Comparison of ENCODE assay signal across 11 cellular contexts in the genomic region with DNA sequence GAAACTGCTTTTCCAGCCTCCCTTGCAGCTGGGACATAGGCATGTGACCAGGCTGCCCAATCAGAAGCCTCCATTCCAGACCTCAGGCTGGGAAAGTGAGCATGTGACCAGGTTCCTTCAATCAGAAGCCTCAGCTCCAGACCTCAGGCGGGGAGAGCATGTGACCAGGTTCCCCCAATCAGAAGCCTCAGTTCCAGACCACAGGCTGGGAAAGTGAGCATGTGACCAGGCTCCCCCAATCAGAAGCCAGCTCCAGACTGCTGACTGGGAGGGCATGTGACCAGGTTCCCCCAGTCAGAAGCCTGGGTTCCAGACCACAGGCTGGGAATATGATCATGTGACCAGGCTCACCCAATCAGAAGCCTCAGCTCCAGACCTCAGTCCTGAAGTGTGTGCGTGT. TPM values are rescaled to one million over a fixed set of nuclear protein-coding genes. Genes with fewer than 3 reads are reported as not detected.
A peak's percentile ranks its signal among the peaks of the same experiment; 100 is the strongest.
DNase-seq lines count a peak whose midpoint lies in the region; ATAC-seq and TF ChIP-seq lines count a peak whose summit lies in the region.
"Had no signal": no experiment of that assay in that cellular context is flagged by ENCODE, and none has a peak within 500 bp of the region (broad histone marks: within the 10 kb centered on the region; RNA-seq: fewer than 3 reads in every experiment).

No MANE protein-coding gene starts in this region.

- DNase-seq in CD1c-positive myeloid dendritic cell (ENCODE audit: extremely low spot score) (peak; percentile 23), GM23338 (ENCODE audit: low spot score) (peak; percentile 38), posterior vena cava (ENCODE audit: low spot score) (no peak), mammary epithelial cell (no peak)
- DNase-seq in activated naive CD8-positive, alpha-beta T cell treated with anti-CD3 and anti-CD28 coated beads for 36 hours, result peak; percentile 36
- DNase-seq: DMS53, NCI-H1048 had no signal

- in situ Hi-C loops in mammary epithelial cell (cut with MboI; ENCODE audit: low sequenced_read_pairs in 2 of 2), result no loop called here

- H3K36me3 ChIP-seq in GM23338 (ENCODE audit: insufficient read depth) (no peaks in the 10 kb centered on the region), mammary epithelial cell (ENCODE audit: insufficient read depth, low read length) (no peaks in the 10 kb centered on the region)

- CTCF ChIA-PET in mammary epithelial cell (lab: Charles Lee; ENCODE audit: low non-redundant PET), result no interaction called here

- H3K9me3 Mint-ChIP-seq in GM23338, result peaks cover 4% of the 10 kb centered on the region; the same call in 2 of the 3 replicates
- H3K9me3 Mint-ChIP-seq in activated naive CD8-positive, alpha-beta T cell treated with anti-CD3 and anti-CD28 coated beads for 36 hours, result peaks cover 2% of the 10 kb centered on the region

- peaks cover 3% of the 10 kb centered on the region for H3K27me3 Mint-ChIP-seq in GM23338 (ENCODE audit: insufficient read depth, low read depth, poor library complexity)
- no peaks in the 10 kb centered on the region for H3K27me3 Mint-ChIP-seq in activated naive CD8-positive, alpha-beta T cell treated with anti-CD3 and anti-CD28 coated beads for 36 hours

- H3K9me2 ChIP-seq in GM23338 (ENCODE audit: insufficient read depth), result no peaks in the 10 kb centered on the region

- H3K27me3 ChIP-seq in GM23338 (ENCODE audit: insufficient read depth) (no peaks in the 10 kb centered on the region), mammary epithelial cell (ENCODE audit: insufficient read depth, low read length) (no peaks in the 10 kb centered on the region)

- ATAC-seq in GM23338 (no peak), HG02588 (IDR thresholded peaks at IDR 0.05; ENCODE audit: unreplicated experiment) (no peak)
- ATAC-seq: Panc1 had no signal

- no peak overlapping the region for H3K27ac Mint-ChIP-seq in GM23338
- peak overlapping the region; percentile 85 for H3K27ac Mint-ChIP-seq in activated naive CD8-positive, alpha-beta T cell treated with anti-CD3 and anti-CD28 coated beads for 36 hours
- H3K27ac Mint-ChIP-seq: progenitor cell of endocrine pancreas had no signal

- H3F3A ChIP-seq in GM23338 (replicated peaks; ENCODE audit: low read depth), result no peaks in the 10 kb centered on the region

- no peaks in the 10 kb centered on the region for H3K36me3 Mint-ChIP-seq in GM23338 (ENCODE audit: low read depth)
- peaks cover 5% of the 10 kb centered on the region for H3K36me3 Mint-ChIP-seq in activated naive CD8-positive, alpha-beta T cell treated with anti-CD3 and anti-CD28 coated beads for 36 hours

- dilution Hi-C loops in mammary epithelial cell (cut with HindIII; ENCODE audit: low sequenced_read_pairs), result no loop called here

- intact Hi-C loops in posterior vena cava (cut with DNase I), result loop anchor here in 1 of 2 donors (2.0 kb wide), 1 partner anchor 415 kb away; no protein-coding TSS in a partner anchor
- intact Hi-C loops in mammary epithelial cell (cut with micrococcal nuclease), result no loop called here

- peaks cover 5% of the 10 kb centered on the region for H3K9me3 ChIP-seq in mammary epithelial cell (replicated peaks; ENCODE audit: insufficient read depth, low read length)

- H4K20me1 ChIP-seq in GM23338 (replicated peaks; ENCODE audit: insufficient read depth) (no peaks in the 10 kb centered on the region), mammary epithelial cell (ENCODE audit: insufficient read depth, low read length) (no peaks in the 10 kb centered on the region)

- H3K4me3 Mint-ChIP-seq in GM23338, result no peak overlapping the region
- no peak overlapping the region for H3K4me3 Mint-ChIP-seq in activated naive CD8-positive, alpha-beta T cell treated with anti-CD3 and anti-CD28 coated beads for 36 hours

- H2AFZ ChIP-seq in GM23338 (no peak overlapping the region), mammary epithelial cell (ENCODE audit: low read depth, low read length) (no peak overlapping the region)

- TF ChIP-seq CTCF in GM23338 (conservative IDR thresholded peaks at IDR 0.05; ENCODE audit: low read depth in 2 of 2) (no peak), mammary epithelial cell (conservative IDR thresholded peaks at IDR 0.05 in 1 of 2, IDR thresholded peaks at IDR 0.05 in 1 of 2; ENCODE audit: extremely low read depth in 1 of 2, insufficient read depth in 1 of 2, low read depth in 1 of 2, low read length in 2 of 2) (no peak)

- H3K9ac ChIP-seq in mammary epithelial cell (ENCODE audit: insufficient read depth, low read length), result no peak overlapping the region

- no TSS peak for BruUV-seq in mammary epithelial cell (replicated peaks; lab: Mats Ljungman, UMichigan)

- peaks cover 11% of the 10 kb centered on the region for H3K4me1 Mint-ChIP-seq in GM23338
- peaks cover 63% of the 10 kb centered on the region for H3K4me1 Mint-ChIP-seq in activated naive CD8-positive, alpha-beta T cell treated with anti-CD3 and anti-CD28 coated beads for 36 hours

- H3K79me2 ChIP-seq in GM23338 (replicated peaks; ENCODE audit: insufficient read depth), result no peaks in the 10 kb centered on the region
- H3K79me2 ChIP-seq in mammary epithelial cell (ENCODE audit: insufficient read depth, low read length), result no peaks in the 10 kb centered on the region

- H3K4me3 ChIP-seq in GM23338, result no peak overlapping the region
- H3K4me3 ChIP-seq in mammary epithelial cell (replicated peaks in 1 of 3; ENCODE audit: insufficient read depth in 1 of 3, low read depth in 2 of 3, low read length in 3 of 3), result no peak overlapping the region

- H3K4me2 ChIP-seq in GM23338 (no peak overlapping the region), mammary epithelial cell (ENCODE audit: insufficient read depth, low read depth, low read length) (no peak overlapping the region)

- H3K4me1 ChIP-seq in GM23338 (ENCODE audit: insufficient read depth), result no peaks in the 10 kb centered on the region; the same call in 1 of the 2 replicates
- H3K4me1 ChIP-seq in mammary epithelial cell (ENCODE audit: insufficient read depth, low read length), result no peaks in the 10 kb centered on the region

- WGBS in mammary epithelial cell (ENCODE audit: low coverage, missing lambda C conversion rate), result 82% methylated on average over 1 of the region's 2 CpGs

- H3K27ac ChIP-seq in GM23338 (ENCODE audit: low read depth) (no peak overlapping the region), mammary epithelial cell (ENCODE audit: insufficient read depth, low read depth, low read length) (no peak overlapping the region)

TF ChIP-seq in GM23338, 12 proteins besides CTCF, POLR2A, EP300 and RAD21 (continues in another document):
- no peak for TF ChIP-seq POLR2AphosphoS5 (IDR thresholded peaks at IDR 0.05; ENCODE audit: low read depth)
- TF ChIP-seq CREB1 (CRISPR knock-in tag; IDR thresholded peaks at IDR 0.05; ENCODE audit: low read depth), result no peak
- no peak for TF ChIP-seq ZNF331 (CRISPR knock-in tag; IDR thresholded peaks at IDR 0.05; ENCODE audit: low read depth)
- no peak for TF ChIP-seq ZNF114 (CRISPR knock-in tag; IDR thresholded peaks at IDR 0.05)

RNA-seq across cellular contexts. Expression of gene IL2RB, which starts 11.7 kb away (rescaled TPM):
- total RNA-seq in GM23338 (2014; rRNA removed; shearing (Covaris generic)), result 1.0 and 4.8 TPM in 2 replicates
- polyA plus RNA-seq in GM23338 (2016; fragmentation: Nextera tagmentation; extraction: Ambion mirVana) (0.36 and 0.90 TPM in 2 replicates), mammary epithelial cell (0.05 TPM)
- 100 to 1,000 TPM; 148 to 149 TPM for total RNA-seq in activated naive CD8-positive, alpha-beta T cell treated with anti-CD3 and anti-CD28 coated beads for 36 hours
- total RNA-seq in posterior vena cava (1 to 10 TPM; 1.2 to 1.3 TPM), mammary epithelial cell (under 1 TPM; 0.40 to 0.50 TPM)
- polyA minus RNA-seq in mammary epithelial cell, result not detected
- total RNA-seq: dermis microvascular lymphatic vessel endothelial cell, progenitor cell of endocrine pancreas had no signal

RNA-seq across cellular contexts. Expression of gene C1QTNF6, which starts 26.6 kb away (rescaled TPM):
- 2.3 and 2.6 TPM in 2 replicates for total RNA-seq in GM23338 (2014; rRNA removed; shearing (Covaris generic))
- 0.97 and 1.7 TPM in 2 replicates for polyA plus RNA-seq in GM23338 (2016; fragmentation: Nextera tagmentation; extraction: Ambion mirVana)
- total RNA-seq in activated naive CD8-positive, alpha-beta T cell treated with anti-CD3 and anti-CD28 coated beads for 36 hours, result 1 to 10 TPM; 2.7 to 3.2 TPM
- 1 to 10 TPM; 1.8 to 6.3 TPM for total RNA-seq in posterior vena cava
- 1 to 10 TPM; 3.3 to 3.7 TPM for total RNA-seq in mammary epithelial cell
- 3.1 TPM for polyA plus RNA-seq in mammary epithelial cell
- polyA minus RNA-seq in mammary epithelial cell, result 4.7 TPM

RNA-seq across cellular contexts. Expression of gene SSTR3, which starts 50.8 kb away (rescaled TPM):
- 0.04 and 0.66 TPM in 2 replicates for total RNA-seq in GM23338 (2014; rRNA removed; shearing (Covaris generic))
- polyA plus RNA-seq in GM23338 (2016; fragmentation: Nextera tagmentation; extraction: Ambion mirVana), result 0.10 TPM in 1 of 2 replicates, not detected in the other
- total RNA-seq in activated naive CD8-positive, alpha-beta T cell treated with anti-CD3 and anti-CD28 coated beads for 36 hours, result 1 to 10 TPM; 7.1 to 7.4 TPM
- total RNA-seq in posterior vena cava, result not detected
- total RNA-seq in mammary epithelial cell, result not detected
- polyA plus RNA-seq in mammary epithelial cell, result not detected
- not detected for polyA minus RNA-seq in mammary epithelial cell
- total RNA-seq: dermis microvascular lymphatic vessel endothelial cell had no signal

RNA-seq across cellular contexts. Expression of gene TMPRSS6, which starts 51.9 kb away (rescaled TPM):
- not detected in 2 replicates for total RNA-seq in GM23338 (2014; rRNA removed; shearing (Covaris generic))
- 0.07 and 0.13 TPM in 2 replicates for polyA plus RNA-seq in GM23338 (2016; fragmentation: Nextera tagmentation; extraction: Ambion mirVana)
- total RNA-seq in activated naive CD8-positive, alpha-beta T cell treated with anti-CD3 and anti-CD28 coated beads for 36 hours, result 1 to 10 TPM; 1.8 to 2.0 TPM
- not detected for total RNA-seq in posterior vena cava
- total RNA-seq in mammary epithelial cell, result not detected
- polyA plus RNA-seq in mammary epithelial cell, result not detected
- not detected for polyA minus RNA-seq in mammary epithelial cell
- total RNA-seq: dermis microvascular lymphatic vessel endothelial cell had no signal

Comparison
In these comparisons a context has a peak if more than half of its experiments do, and no peak if none do; other contexts are left out.
1. DNase-seq: peak in CD1c-positive myeloid dendritic cell (single experiment), GM23338 (single experiment) and activated naive CD8-positive, alpha-beta T cell treated with anti-CD3 and anti-CD28 coated beads for 36 hours (single experiment); none in posterior vena cava (single experiment) and mammary epithelial cell (single experiment).
2. RNA of gene IL2RB, which starts 11.7 kb away (total RNA-seq): 148 to 149 TPM in activated naive CD8-positive, alpha-beta T cell treated with anti-CD3 and anti-CD28 coated beads for 36 hours; 1.2 to 1.3 TPM in posterior vena cava, 1.0 to 4.8 TPM in GM23338 and 0.40 to 0.50 TPM in mammary epithelial cell; every median in the first group is over 10 times any median in the second.